In genomic region chr19:51418707-51419106, GRCh38 we compare ENCODE assay signal across 28 cellular contexts. TPM values are rescaled to one million over a fixed set of nuclear protein-coding genes. Genes with fewer than 3 reads are reported as not detected.
"Had no signal": no experiment of that assay in that cellular context is flagged by ENCODE, and none has a peak within 500 bp of the region (broad histone marks: within the 10 kb centered on the region; RNA-seq: fewer than 3 reads in every experiment).

No MANE protein-coding gene starts in this region.

- H3K36me3 ChIP-seq: breast epithelium, colonic mucosa, esophagus squamous epithelium, gastrocnemius medialis, thyroid gland, upper lobe of right lung had no signal

- H3K4me1 ChIP-seq: breast epithelium, colonic mucosa, gastrocnemius medialis, parathyroid adenoma, thyroid gland, upper lobe of right lung had no signal

- ATAC-seq: activated CD4-positive, alpha-beta T cell treated with anti-CD3 and anti-CD28 coated beads for 36 hours; gastrocnemius medialis; left lung; natural killer cell treated with Interleukin-12 subunit alpha and Interleukin-12 subunit beta and Interleukin-15 and Interleukin-18, amount 100 ng/mL, for 72 hours; sciatic nerve; upper lobe of right lung; WTC11 had no signal

- H3K9me3 Mint-ChIP-seq: activated CD4-positive, alpha-beta memory T cell treated with anti-CD3 and anti-CD28 coated beads for 36 hours; central memory CD8-positive, alpha-beta T cell; endodermal cell; mesothelial cell of epicardium; natural killer cell treated with Interleukin-12 subunit alpha and Interleukin-12 subunit beta and Interleukin-15 and Interleukin-18, amount 100 ng/mL, for 72 hours; T-helper 1 cell treated with Interleukin-12 subunit alpha and Interleukin-12 subunit beta and Interleukin-4 antibody, amounts not matched to agents 30 μg/mL and 1 μg/mL, for 36 hours had no signal

- H3K4me3 Mint-ChIP-seq: activated CD4-positive, alpha-beta memory T cell treated with anti-CD3 and anti-CD28 coated beads for 36 hours; activated CD4-positive, alpha-beta T cell treated with anti-CD3 and anti-CD28 coated beads for 36 hours; activated naive CD8-positive, alpha-beta T cell; central memory CD8-positive, alpha-beta T cell; endodermal cell; mesothelial cell of epicardium; natural killer cell treated with Interleukin-12 subunit alpha and Interleukin-12 subunit beta and Interleukin-15 and Interleukin-18, amount 100 ng/mL, for 72 hours; T-helper 1 cell treated with Interleukin-12 subunit alpha and Interleukin-12 subunit beta and Interleukin-4 antibody, amounts not matched to agents 30 μg/mL and 1 μg/mL, for 36 hours; WTC11 had no signal

- H3K9me3 ChIP-seq: breast epithelium, colonic mucosa, esophagus squamous epithelium, gastrocnemius medialis, left lung, thyroid gland, upper lobe of right lung had no signal

- DNase-seq: activated CD4-positive, alpha-beta memory T cell treated with anti-CD3 and anti-CD28 coated beads for 36 hours; activated CD4-positive, alpha-beta T cell treated with anti-CD3 and anti-CD28 coated beads for 36 hours; activated gamma-delta T cell treated with Interleukin-2 at 50 U/mL for 16 hours; amniotic stem cell; colonic mucosa; endodermal cell; esophagus squamous epithelium; gastrocnemius medialis; hippocampal formation; kidney glomerular epithelial cell; left lung; small intestine; stimulated activated CD4-positive, alpha-beta T cell treated with anti-CD3 and anti-CD28 coated beads, Interleukin-2, amount 100 ng/mL, for 24 hours; stimulated activated naive CD4-positive, alpha-beta T cell treated with Interleukin-2 at 50 U/mL for 16 hours; substantia nigra; T1000; thyroid gland; upper lobe of right lung had no signal

- H3K27me3 ChIP-seq: colonic mucosa, thyroid gland had no signal

- H3K27ac ChIP-seq: breast epithelium, colonic mucosa, esophagus squamous epithelium, gastrocnemius medialis, parathyroid adenoma, thyroid gland, upper lobe of right lung had no signal

- H3K27ac Mint-ChIP-seq: activated CD4-positive, alpha-beta memory T cell treated with anti-CD3 and anti-CD28 coated beads for 36 hours; activated CD4-positive, alpha-beta T cell treated with anti-CD3 and anti-CD28 coated beads for 36 hours; activated naive CD8-positive, alpha-beta T cell; endodermal cell; mesothelial cell of epicardium; T-helper 1 cell treated with Interleukin-12 subunit alpha and Interleukin-12 subunit beta and Interleukin-4 antibody, amounts not matched to agents 30 μg/mL and 1 μg/mL, for 36 hours; WTC11 had no signal

- H3K36me3 Mint-ChIP-seq: activated CD4-positive, alpha-beta memory T cell treated with anti-CD3 and anti-CD28 coated beads for 36 hours; activated naive CD8-positive, alpha-beta T cell; mesothelial cell of epicardium; natural killer cell treated with Interleukin-12 subunit alpha and Interleukin-12 subunit beta and Interleukin-15 and Interleukin-18, amount 100 ng/mL, for 72 hours; WTC11 had no signal

- H3K4me1 Mint-ChIP-seq: mesothelial cell of epicardium had no signal

- H3K4me3 ChIP-seq: breast epithelium, colonic mucosa, esophagus squamous epithelium, gastrocnemius medialis, left lung, lung, thyroid gland, upper lobe of right lung had no signal

RNA-seq across cellular contexts. Expression of gene SIGLEC10, which starts 1.3 kb away (rescaled TPM):
- total RNA-seq: endodermal cell, mesothelial cell of epicardium, WTC11 had no signal

RNA-seq across cellular contexts. Expression of gene C19orf84, which starts 28.3 kb away (rescaled TPM):
- total RNA-seq: activated CD4-positive, alpha-beta memory T cell treated with anti-CD3 and anti-CD28 coated beads for 36 hours; breast epithelium; esophagus squamous epithelium; gastrocnemius medialis; sciatic nerve; upper lobe of right lung had no signal
- polyA plus RNA-seq: small intestine had no signal

RNA-seq across cellular contexts. Expression of gene LIM2, which starts 30.9 kb away (rescaled TPM):
- total RNA-seq: breast epithelium, colonic mucosa, endodermal cell, esophagus squamous epithelium, gastrocnemius medialis, left lung, lung, mesothelial cell of epicardium, sciatic nerve, thyroid gland, upper lobe of right lung, WTC11 had no signal
- polyA plus RNA-seq: lung, small intestine had no signal

RNA-seq across cellular contexts. Expression of gene SIGLEC8, which starts 39.5 kb away (rescaled TPM):
- total RNA-seq: activated CD4-positive, alpha-beta memory T cell treated with anti-CD3 and anti-CD28 coated beads for 36 hours; activated CD4-positive, alpha-beta T cell treated with anti-CD3 and anti-CD28 coated beads for 36 hours; endodermal cell; mesothelial cell of epicardium; natural killer cell treated with Interleukin-12 subunit alpha and Interleukin-12 subunit beta and Interleukin-15 and Interleukin-18, amount 100 ng/mL, for 72 hours; WTC11 had no signal

RNA-seq across cellular contexts. Expression of gene NKG7, which starts 46.3 kb away (rescaled TPM):
- total RNA-seq: endodermal cell, mesothelial cell of epicardium had no signal
